Comparison of ENCODE assay signal across 18 cellular contexts in the genomic region with DNA sequence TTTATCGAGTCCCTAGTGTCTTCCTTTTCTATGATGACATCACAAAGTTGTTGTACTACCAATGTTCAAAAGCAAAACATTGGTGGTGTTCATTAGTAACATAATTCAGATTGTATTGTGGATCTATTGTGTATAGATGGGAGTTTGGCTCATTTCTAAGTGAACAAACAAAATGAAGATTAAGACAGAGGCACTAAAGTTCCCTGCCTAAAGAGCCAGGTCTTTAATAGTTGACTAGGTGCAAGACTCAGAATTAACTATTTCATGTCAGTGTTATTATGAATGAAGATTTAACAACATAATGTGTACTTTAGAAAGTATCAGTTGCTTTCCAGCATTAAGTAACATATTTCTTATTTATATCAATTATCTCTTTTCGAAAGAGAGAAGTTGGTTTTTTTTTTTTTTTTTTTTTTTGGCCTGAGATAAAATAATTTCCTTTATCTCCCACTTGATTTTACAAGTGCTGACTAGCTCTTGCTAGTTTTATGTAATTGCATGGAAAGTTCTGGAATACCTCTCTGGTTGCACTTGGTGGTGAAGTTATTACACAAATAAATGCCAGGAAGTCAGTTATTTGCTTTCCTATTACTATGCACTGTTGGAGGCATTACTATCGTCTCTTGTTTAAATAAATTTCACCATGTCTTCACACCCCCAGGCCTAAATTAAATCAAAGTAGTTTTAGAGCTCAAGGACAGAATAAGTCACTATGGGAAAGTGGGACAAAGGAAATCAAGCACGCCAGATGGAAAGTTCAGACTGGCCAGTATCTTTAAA. TPM values are rescaled to one million over a fixed set of nuclear protein-coding genes. Genes with fewer than 3 reads are reported as not detected.
"Had no signal": no experiment of that assay in that cellular context is flagged by ENCODE, and none has a peak within 500 bp of the region (broad histone marks: within the 10 kb centered on the region; RNA-seq: fewer than 3 reads in every experiment).

No MANE protein-coding gene starts in this region.

- H3K4me1 ChIP-seq: testis had no signal

- ATAC-seq: naive thymus-derived CD4-positive, alpha-beta T cell had no signal

- H3K27me3 ChIP-seq: breast epithelium, testis, vagina had no signal

- H3K9me3 ChIP-seq: breast epithelium, testis, vagina had no signal

- H3K27ac ChIP-seq: breast epithelium, epithelial cell of prostate, testis, vagina had no signal

- H3K4me3 ChIP-seq: breast epithelium, testis, vagina had no signal

- DNase-seq: activated CD4-positive, alpha-beta T cell treated with anti-CD3 and anti-CD28 coated beads for 4 hours; activated CD4-positive, alpha-beta T cell treated with anti-CD3 and anti-CD28 coated beads, Interleukin-2, amount 50 U/mL, for 48 hours; activated CD4-positive, CD25-positive, alpha-beta regulatory T cell; activated CD8-positive, alpha-beta memory T cell treated with anti-CD3 and anti-CD28 coated beads, Interleukin-2, amount 50 U/mL, for 48 hours; activated naive CD4-positive, alpha-beta T cell treated with Interleukin-2 at 50 U/mL for 16 hours; activated naive CD8-positive, alpha-beta T cell treated with anti-CD3 and anti-CD28 coated beads, Interleukin-2, amount 10 ng/mL, durations not matched to agents 7 days and 5 days; activated T-cell treated with anti-CD3 and anti-CD28 coated beads, Interleukin-2, amount 50 U/mL, for 48 hours; amniotic stem cell; naive thymus-derived CD4-positive, alpha-beta T cell; stimulated activated CD4-positive, alpha-beta T cell treated with anti-CD3 and anti-CD28 coated beads, Interleukin-2, amount 100 ng/mL, for 48 hours; stimulated activated CD8-positive, alpha-beta memory T cell treated with anti-CD3 and anti-CD28 coated beads, Interleukin-4, amount 100 ng/mL, for 48 hours; stimulated activated naive CD4-positive, alpha-beta T cell; testis; trophoblast cell had no signal

- H3K36me3 ChIP-seq: breast epithelium, vagina had no signal

RNA-seq across cellular contexts. Expression of a gene that starts 48.7 kb away (rescaled TPM):
- total RNA-seq: activated CD8-positive, alpha-beta memory T cell treated with anti-CD3 and anti-CD28 coated beads for 36 hours; activated naive CD8-positive, alpha-beta T cell treated with anti-CD3 and anti-CD28 coated beads, Interleukin-2, amount 10 ng/mL, durations not matched to agents 7 days and 5 days had no signal
- polyA plus RNA-seq: naive thymus-derived CD4-positive, alpha-beta T cell had no signal
